Comparison of ENCODE assay signal across 17 cellular contexts in the genomic region with DNA sequence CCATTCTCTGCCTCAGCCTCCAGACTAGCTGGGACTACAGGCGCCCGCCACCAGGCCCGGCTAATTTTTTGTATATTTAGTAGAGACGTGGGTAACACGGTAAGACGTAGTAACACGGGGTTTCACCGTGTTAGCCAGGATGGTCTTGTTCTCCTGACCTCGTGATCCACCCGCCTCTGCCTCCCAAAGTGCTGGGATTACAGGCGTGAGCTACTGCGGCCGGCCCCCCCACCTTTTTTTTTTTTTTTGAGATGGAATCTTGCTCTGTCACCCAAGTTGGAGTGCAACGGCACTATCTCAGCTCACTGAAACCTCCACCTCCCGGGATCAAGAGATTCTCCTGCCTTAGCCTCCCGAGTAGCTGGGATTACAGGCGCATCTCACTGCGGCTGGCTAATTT. TPM values are rescaled to one million over a fixed set of nuclear protein-coding genes. Genes with fewer than 3 reads are reported as not detected.
DNase-seq lines count a peak whose midpoint lies in the region; ATAC-seq, FAIRE-seq and TF ChIP-seq lines count a peak whose summit lies in the region.
"Not testable (repeated sequence)": the region's sequence is repeated elsewhere in the genome, so short reads cannot be mapped to it uniquely, and the experiment has no call there.
"Had no signal": no experiment of that assay in that cellular context is flagged by ENCODE, and none has a peak within 500 bp of the region (broad histone marks: within the 10 kb centered on the region; RNA-seq: fewer than 3 reads in every experiment).

No MANE protein-coding gene starts in this region.

- peak overlapping the region; percentile 97; the same call in 1 of the 2 replicates for H4K91ac ChIP-seq in IMR-90 (ENCODE audit: insufficient read depth, low read depth, low read length)

- ATAC-seq in A549; IMR-90 (ENCODE audit: low read depth): not testable (repeated sequence)

- peaks cover 28% of the 10 kb centered on the region for H3K4me1 Mint-ChIP-seq in MCF 10A (ENCODE audit: insufficient read depth, unreplicated experiment)

- not testable (repeated sequence) for H3K9me3 ChIP-seq in A549; IMR-90 (ENCODE audit: control insufficient read depth, insufficient read depth, low read length)

- not testable (repeated sequence) for H3K36me3 Mint-ChIP-seq in MCF 10A (ENCODE audit: insufficient read depth, unreplicated experiment)

- peak overlapping the region; percentile 99; the same call in 1 of the 2 replicates for H3K4ac ChIP-seq in IMR-90 (ENCODE audit: low read depth, low read length)

- TF ChIP-seq RAD21 in A549 (conservative IDR thresholded peaks at IDR 0.05 in 1 of 2, IDR thresholded peaks at IDR 0.05 in 1 of 2); IMR-90 (IDR thresholded peaks at IDR 0.05; ENCODE audit: low read length): not testable (repeated sequence)

- WGBS in A549 (ENCODE audit: missing lambda C conversion rate): 92% methylated on average over 18 of the region's 18 CpGs
- 60% methylated on average over 2 of the region's 18 CpGs; no CpG with 5 or more reads in 1 of the 2 experiments for WGBS in IMR-90 (ENCODE audit: extremely low coverage in 2 of 2, insufficient read length in 1 of 2), 2 experiments

- not testable (repeated sequence) for BruUV-seq in IMR-90 (replicated peaks; lab: Mats Ljungman, UMichigan); MCF 10A (replicated peaks; lab: Mats Ljungman, UMichigan)

- peak overlapping the region; percentile 98; the same call in 1 of the 2 replicates for H3K14ac ChIP-seq in IMR-90 (replicated peaks; ENCODE audit: low read depth, low read length)

- H3K36me3 ChIP-seq in IMR-90 (ENCODE audit: control insufficient read depth, insufficient read depth, low read length): not testable (repeated sequence)

- FAIRE-seq in A549 (lab: Jason Lieb, UNC): not testable (repeated sequence)

- H3K4me2 ChIP-seq in A549; IMR-90 (ENCODE audit: low read depth, low read length): not testable (repeated sequence)

- H3K27ac Mint-ChIP-seq in MCF 10A (ENCODE audit: low read depth, unreplicated experiment): peak overlapping the region; percentile 32

- POLR2A ChIA-PET in A549 (lab: Yijun Ruan, JAX): interaction anchor here (0.6 kb wide), 1 partner anchor 72 kb away, joined by 5 read pairs; no protein-coding TSS in a partner anchor
- POLR2A ChIA-PET in IMR-90 (lab: Charles Lee; ENCODE audit: unreplicated experiment): interaction anchor here (0.6 kb wide), 1 partner anchor 30 kb away, joined by 8 read pairs; no protein-coding TSS in a partner anchor
- POLR2A ChIA-PET in RWPE1 (lab: Yijun Ruan, JAX; ENCODE audit: low non-redundant PET): not testable (repeated sequence)
- POLR2A ChIA-PET in MCF 10A (lab: Yijun Ruan, JAX): interaction anchor here (0.7 to 6.5 kb wide), 4 partner anchors 30 to 132 kb away, joined by 3 to 61 read pairs (median 26); no protein-coding TSS in a partner anchor

- not testable (repeated sequence) for H2AK9ac ChIP-seq in IMR-90 (replicated peaks; ENCODE audit: low read depth, low read length, poor library complexity)

- in situ Hi-C loops in IMR-90 (cut with MboI; ENCODE audit: low sequenced_read_pairs): loop anchor here (5.0 kb wide), 1 partner anchor 50 kb away; no protein-coding TSS in a partner anchor

- not testable (repeated sequence) for H3K56ac ChIP-seq in IMR-90 (ENCODE audit: extremely low read depth, insufficient read depth, low read length)

- TF ChIP-seq EP300 in A549 (IDR thresholded peaks at IDR 0.05): not testable (repeated sequence)

- not testable (repeated sequence) for H2AFZ ChIP-seq in IMR-90 (replicated peaks; ENCODE audit: low read length, poor library complexity)

- dilution Hi-C loops in IMR-90 (cut with HindIII; ENCODE audit: low sequenced_read_pairs, unreplicated experiment): not testable (repeated sequence)

- CTCF ChIA-PET in A549 (lab: Yijun Ruan, JAX): interaction anchor here (0.6 to 48.5 kb wide), 22 partner anchors 10 to 201 kb away, joined by 3 to 1899 read pairs (median 18); partner anchors contain the start of genes BCAM, BCL3, CEACAM19 and NECTIN2
- CTCF ChIA-PET in IMR-90 (lab: Yijun Ruan, JAX): interaction anchor here (0.6 to 6.0 kb wide), 3 partner anchors 48 to 242 kb away, joined by 3 to 71 read pairs (median 5); no protein-coding TSS in a partner anchor
- CTCF ChIA-PET in RWPE1 (lab: Yijun Ruan, JAX): interaction anchor here (1.1 to 9.2 kb wide), 2 partner anchors 49 to 84 kb away, joined by 3 to 106 read pairs; no protein-coding TSS in a partner anchor
- CTCF ChIA-PET in MCF 10A (lab: Yijun Ruan, JAX): interaction anchor here (0.7 to 19.2 kb wide), 13 partner anchors 12 to 195 kb away, joined by 3 to 414 read pairs (median 9); no protein-coding TSS in a partner anchor

- H3K4me3 ChIP-seq in A549; IMR-90 (ENCODE audit: insufficient read depth, low read depth, low read length): not testable (repeated sequence)

- H3K4me1 ChIP-seq in A549 (peaks cover 55% of the 10 kb centered on the region), IMR-90 (ENCODE audit: control insufficient read depth, insufficient read depth, low read length) (peaks cover 12% of the 10 kb centered on the region)

- peak overlapping the region; percentile 93; the same call in 1 of the 3 replicates for H2BK15ac ChIP-seq in IMR-90 (ENCODE audit: low read depth, low read length)

- not testable (repeated sequence) for H4K5ac ChIP-seq in IMR-90 (ENCODE audit: low read depth, low read length)

- H3K9me3 Mint-ChIP-seq in MCF 10A (ENCODE audit: unreplicated experiment): not testable (repeated sequence)

- peak overlapping the region; percentile 100; the same call in 1 of the 2 replicates for H2BK120ac ChIP-seq in IMR-90 (ENCODE audit: low read depth, low read length)

- not testable (repeated sequence) for H3K4me3 Mint-ChIP-seq in MCF 10A (ENCODE audit: unreplicated experiment)

- H2BK20ac ChIP-seq in IMR-90 (ENCODE audit: low read depth, low read length): peak overlapping the region; percentile 100; the same call in 1 of the 2 replicates

- peak overlapping the region; percentile 45 to 90; a peak in 2 of 4 replicates for H4K8ac ChIP-seq in IMR-90 (ENCODE audit: low read depth in 2 of 2, low read length in 2 of 2)

- intact Hi-C loops in IMR-90 (cut with micrococcal nuclease): loop anchor here (5.0 kb wide), 1 partner anchor 185 kb away; no protein-coding TSS in a partner anchor
- intact Hi-C loops in MCF 10A (cut with micrococcal nuclease): not testable (repeated sequence)

- peak overlapping the region; percentile 94; the same call in 1 of the 2 replicates for H2AK5ac ChIP-seq in IMR-90 (ENCODE audit: low read depth, low read length)

- TF ChIP-seq CTCF in A549 (IDR thresholded peaks at IDR 0.05); IMR-90 (conservative IDR thresholded peaks at IDR 0.05; ENCODE audit: low read depth, low read length); RWPE1 (conservative IDR thresholded peaks at IDR 0.05; ENCODE audit: low read depth); VCaP (conservative IDR thresholded peaks at IDR 0.05); MCF 10A (IDR thresholded peaks at IDR 0.05; ENCODE audit: unreplicated experiment): not testable (repeated sequence)

- not testable (repeated sequence) for H3K79me1 ChIP-seq in IMR-90 (ENCODE audit: low read depth in 1 of 2, low read length in 2 of 2)

- peaks cover 15% of the 10 kb centered on the region for H3K9me1 ChIP-seq in IMR-90 (ENCODE audit: insufficient read depth, low read length)

- not testable (repeated sequence) for DNase-seq in A549 (ENCODE audit: low read depth in 1 of 2, low spot score in 1 of 2); IMR-90; RWPE1 (ENCODE audit: low spot score); MCF 10A (ENCODE audit: unreplicated experiment)
- DNase-seq in DMS53 (lab: John Stamatoyannopoulos, UW): peak; percentile 20
- DNase-seq in NCI-H69 (lab: John Stamatoyannopoulos, UW): peak; percentile 14

- H2BK5ac ChIP-seq in IMR-90 (ENCODE audit: low read depth, low read length, poor library complexity, severe bottlenecking): peak overlapping the region; percentile 57

- H3K27me3 Mint-ChIP-seq in MCF 10A (ENCODE audit: insufficient read depth, unreplicated experiment): not testable (repeated sequence)

- not testable (repeated sequence) for H3K27me3 ChIP-seq in IMR-90 (ENCODE audit: control insufficient read depth, insufficient read depth, low read length)

- not testable (repeated sequence) for H3K18ac ChIP-seq in IMR-90 (ENCODE audit: low read depth, low read length)

- H3K27ac ChIP-seq in A549 (peak overlapping the region; percentile 74 to 88; a peak in 4 of 6 replicates), RWPE1 (peak overlapping the region; percentile 47), VCaP (peak overlapping the region; percentile 5; the same call in 1 of the 2 replicates)
- not testable (repeated sequence) for H3K27ac ChIP-seq in IMR-90 (ENCODE audit: insufficient read depth, low read length)

- not testable (repeated sequence) for H4K20me1 ChIP-seq in IMR-90 (ENCODE audit: insufficient read depth, low read length)

- TF ChIP-seq POLR2A in A549 (IDR thresholded peaks at IDR 0.05; ENCODE audit: low read length); IMR-90 (IDR thresholded peaks at IDR 0.05; ENCODE audit: low read depth, low read length): not testable (repeated sequence)

- H3K23ac ChIP-seq in IMR-90 (ENCODE audit: low read depth, low read length): not testable (repeated sequence)

- not testable (repeated sequence) for H3K9ac ChIP-seq in IMR-90 (ENCODE audit: low read depth, low read length)

RNA-seq across cellular contexts. Expression of gene CBLC, which starts 5.5 kb away (rescaled TPM):
- polyA plus RNA-seq in A549 (2011; rRNA removed) (not detected in 2 replicates), A549 (2017; fragmentation: RNase III; extraction: RNeasy Plus Mini Kit Qiagen cat#74134 plus additional on column Dnase treatment) (not detected in 3 replicates), IMR-90 (2012; rRNA removed) (not detected in 2 replicates)
- 0.09 and 0.16 TPM in 2 replicates for polyA plus RNA-seq in A549 (2012; cell fraction: cytosol; rRNA removed)
- 0.16 and 0.21 TPM in 2 replicates for polyA plus RNA-seq in A549 (2012; cell fraction: nucleus; rRNA removed)
- polyA minus RNA-seq in A549 (2011; rRNA and poly(A)+ RNA removed): 0.29 TPM in 1 of 2 replicates, not detected in the other
- total RNA-seq in IMR-90 (2012; rRNA removed) (not detected in 2 replicates), MCF 10A (2022) (9.6 and 14.6 TPM in 2 replicates)
- polyA plus RNA-seq in IMR-90 (2012; cell fraction: cytosol; rRNA removed): 0.02 TPM in 1 of 2 replicates, not detected in the other
- 0.12 TPM in 1 of 2 replicates, not detected in the other for polyA plus RNA-seq in IMR-90 (2012; cell fraction: nucleus; rRNA removed; ENCODE audit: low replicate concordance)
- total RNA-seq: A172; A673; CD4-positive, alpha-beta memory T cell; CD4-positive, CD25-positive, alpha-beta regulatory T cell; CD8-positive, alpha-beta memory T cell; Daoy; G401; GM12878 had no signal
- polyA plus RNA-seq: AG04450; CD14-positive monocyte; CD4-positive, alpha-beta memory T cell; CD4-positive, CD25-positive, alpha-beta regulatory T cell; CD8-positive, alpha-beta memory T cell; GM12878 had no signal

RNA-seq across cellular contexts. Expression of gene BCL3, which starts 23.6 kb away (rescaled TPM):
- polyA plus RNA-seq in A549 (2011; rRNA removed): 22.6 and 25.3 TPM in 2 replicates
- polyA plus RNA-seq in A549 (2012; cell fraction: cytosol; rRNA removed): 103 and 138 TPM in 2 replicates
- polyA plus RNA-seq in A549 (2012; cell fraction: nucleus; rRNA removed): 302 and 387 TPM in 2 replicates
- polyA plus RNA-seq in A549 (2017; fragmentation: RNase III; extraction: RNeasy Plus Mini Kit Qiagen cat#74134 plus additional on column Dnase treatment): 49.6 to 80.7 TPM (median 72.1 TPM) in 3 replicates
- polyA minus RNA-seq in A549 (2011; rRNA and poly(A)+ RNA removed): 27.4 and 33.8 TPM in 2 replicates
- 1.6 and 1.9 TPM in 2 replicates for total RNA-seq in IMR-90 (2012; rRNA removed)
- 24.1 and 26.0 TPM in 2 replicates for polyA plus RNA-seq in IMR-90 (2012; rRNA removed)
- 26.7 and 52.5 TPM in 2 replicates for polyA plus RNA-seq in IMR-90 (2012; cell fraction: cytosol; rRNA removed)
- 76.1 and 110 TPM in 2 replicates for polyA plus RNA-seq in IMR-90 (2012; cell fraction: nucleus; rRNA removed; ENCODE audit: low replicate concordance)
- 24.4 and 32.1 TPM in 2 replicates for total RNA-seq in MCF 10A (2022)

RNA-seq across cellular contexts. Expression of gene BCAM, which starts 36.8 kb away (rescaled TPM):
- polyA plus RNA-seq in A549 (2011; rRNA removed): 15.2 and 18.4 TPM in 2 replicates
- 62.2 and 88.1 TPM in 2 replicates for polyA plus RNA-seq in A549 (2012; cell fraction: cytosol; rRNA removed)
- polyA plus RNA-seq in A549 (2012; cell fraction: nucleus; rRNA removed): 183 and 239 TPM in 2 replicates
- polyA plus RNA-seq in A549 (2017; fragmentation: RNase III; extraction: RNeasy Plus Mini Kit Qiagen cat#74134 plus additional on column Dnase treatment): 77.5 to 102 TPM (median 88.1 TPM) in 3 replicates
- 8.1 and 25.5 TPM in 2 replicates for polyA minus RNA-seq in A549 (2011; rRNA and poly(A)+ RNA removed)
- 2.3 and 2.8 TPM in 2 replicates for total RNA-seq in IMR-90 (2012; rRNA removed)
- polyA plus RNA-seq in IMR-90 (2012; rRNA removed): 27.5 and 35.7 TPM in 2 replicates
- 50.8 and 71.8 TPM in 2 replicates for polyA plus RNA-seq in IMR-90 (2012; cell fraction: cytosol; rRNA removed)
- 52.3 and 108 TPM in 2 replicates for polyA plus RNA-seq in IMR-90 (2012; cell fraction: nucleus; rRNA removed; ENCODE audit: low replicate concordance)
- 2.9 and 5.0 TPM in 2 replicates for total RNA-seq in MCF 10A (2022)
- total RNA-seq: CD4-positive, alpha-beta memory T cell; CD4-positive, CD25-positive, alpha-beta regulatory T cell; CD8-positive, alpha-beta memory T cell had no signal
- polyA plus RNA-seq: CD14-positive monocyte; CD4-positive, alpha-beta memory T cell; CD4-positive, CD25-positive, alpha-beta regulatory T cell; CD8-positive, alpha-beta memory T cell had no signal

Comparison
In these comparisons a context has a peak if more than half of its experiments do, and no peak if none do; other contexts are left out.
1. RNA of gene CBLC, which starts 5.5 kb away (total RNA-seq): 9.6 to 14.6 TPM in MCF 10A; not detected in IMR-90; every median in the first group is over 10 times any median in the second.